In the genomic region with DNA sequence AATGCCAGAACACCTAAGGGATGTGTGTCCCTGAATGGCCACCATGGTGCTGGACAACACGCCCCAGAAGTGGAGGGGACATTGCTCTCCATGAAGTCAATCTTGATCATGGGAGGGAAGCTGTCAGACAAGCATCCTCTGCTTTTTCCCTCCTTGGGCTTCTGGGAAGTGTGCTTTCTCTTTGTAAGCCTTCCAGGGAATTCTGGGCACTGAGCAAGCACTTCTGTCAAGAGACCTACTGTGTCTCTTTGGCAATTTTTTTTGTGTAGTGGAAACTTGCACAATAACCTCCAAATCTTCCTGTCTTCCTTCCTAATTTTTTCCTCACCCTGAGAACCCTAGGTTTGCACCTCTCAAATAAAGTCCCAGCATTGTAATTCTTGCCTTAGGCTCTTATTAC, we compare ENCODE assay signal across 19 cellular contexts.
DNase-seq lines count a peak whose midpoint lies in the region; ATAC-seq and TF ChIP-seq lines count a peak whose summit lies in the region.
"Had no signal": no experiment of that assay in that cellular context is flagged by ENCODE, and none has a peak within 500 bp of the region (broad histone marks: within the 10 kb centered on the region; RNA-seq: fewer than 3 reads in every experiment).

No MANE protein-coding gene starts in this region.

- H3K9me3 ChIP-seq in breast epithelium: no peaks in the 10 kb centered on the region
- no peaks in the 10 kb centered on the region for H3K9me3 ChIP-seq in left lung
- H3K9me3 ChIP-seq in subcutaneous abdominal adipose tissue (ENCODE audit: control insufficient read depth in 5 of 5, low read length in 5 of 5): no peaks in the 10 kb centered on the region
- no peaks in the 10 kb centered on the region for H3K9me3 ChIP-seq in tibial nerve
- H3K9me3 ChIP-seq: BE2C had no signal

- H3K27me3 ChIP-seq in breast epithelium (peaks cover 0 to 2% of the 10 kb centered on the region in 2 donors), left lung (peaks cover 0 to 8% of the 10 kb centered on the region in 2 donors), subcutaneous abdominal adipose tissue (ENCODE audit: control insufficient read depth in 5 of 5, insufficient read depth in 4 of 5, low read length in 5 of 5) (peaks cover 0 to 6% (median 3%) of the 10 kb centered on the region in 5 donors), tibial nerve (no peaks in the 10 kb centered on the region)
- H3K27me3 ChIP-seq: BE2C had no signal

- H3K4me3 ChIP-seq in breast epithelium: no peak overlapping the region
- H3K4me3 ChIP-seq in left lung: no peak overlapping the region
- H3K4me3 ChIP-seq in subcutaneous abdominal adipose tissue (ENCODE audit: low read depth in 1 of 5, low read length in 5 of 5): no peak overlapping the region
- H3K4me3 ChIP-seq in tibial nerve: no peak overlapping the region

- no peaks in the 10 kb centered on the region for H3K36me3 ChIP-seq in breast epithelium
- H3K36me3 ChIP-seq in left lung: no peaks in the 10 kb centered on the region
- H3K36me3 ChIP-seq in subcutaneous abdominal adipose tissue (ENCODE audit: control insufficient read depth in 5 of 5, insufficient read depth in 5 of 5, low read length in 5 of 5): no peaks in the 10 kb centered on the region
- H3K36me3 ChIP-seq in tibial nerve: no peaks in the 10 kb centered on the region
- H3K36me3 ChIP-seq: BE2C had no signal

- H3K4me1 ChIP-seq in breast epithelium: no peaks in the 10 kb centered on the region
- peaks cover 0 to 3% of the 10 kb centered on the region in 2 donors for H3K4me1 ChIP-seq in left lung
- H3K4me1 ChIP-seq in subcutaneous abdominal adipose tissue (ENCODE audit: control insufficient read depth in 5 of 5, insufficient read depth in 5 of 5, low read length in 5 of 5): peaks cover 20 to 41% (median 36%) of the 10 kb centered on the region in 5 donors
- H3K4me1 ChIP-seq in tibial nerve: peaks cover 0 to 15% (median 0%) of the 10 kb centered on the region in 4 donors

- H3K27ac ChIP-seq in breast epithelium: peak overlapping the region; percentile 68 to 87
- H3K27ac ChIP-seq in left lung: peak overlapping the region; percentile 18 to 79
- peak overlapping the region; percentile 99 for H3K27ac ChIP-seq in subcutaneous abdominal adipose tissue (ENCODE audit: low read depth, low read length)
- peak overlapping the region in 2 of 4 donors; percentile 18 to 52 for H3K27ac ChIP-seq in tibial nerve

- TF ChIP-seq CTCF in breast epithelium (IDR thresholded peaks at IDR 0.05): no peak
- no peak for TF ChIP-seq CTCF in left lung (IDR thresholded peaks at IDR 0.05)
- TF ChIP-seq CTCF in tibial nerve (IDR thresholded peaks at IDR 0.05): no peak

- peak in 1 of 2 donors; percentile 35 for TF ChIP-seq EP300 in tibial nerve (IDR thresholded peaks at IDR 0.05)

- ATAC-seq in left lung: peak; percentile 24
- no peak for ATAC-seq in GM21825 (IDR thresholded peaks at IDR 0.05; ENCODE audit: unreplicated experiment)

- TF ChIP-seq POLR2A in breast epithelium (IDR thresholded peaks at IDR 0.05) (no peak), tibial nerve (IDR thresholded peaks at IDR 0.05) (no peak)

- peak overlapping the region in 3 of 5 donors; percentile 54 to 90 (median 60) for H3K9ac ChIP-seq in subcutaneous abdominal adipose tissue (ENCODE audit: low read length in 5 of 5)

- 93 to 100% methylated on average over 1 of the region's 1 CpG for WGBS in tibial nerve, 2 donors

- intact Hi-C loops in breast epithelium (cut with DNase I; ENCODE audit: low total_unique reads) (no loop called here), left lung (cut with DNase I) (no loop called here)

- DNase-seq in EH (ENCODE audit: low read depth) (peak; percentile 59), breast epithelium (ENCODE audit: low spot score in 2 of 2) (no peak), left lung (no peak), NOMO-1 treated with DMSO at 0.1 percent for 48 hours (lab: John Stamatoyannopoulos, UW; ENCODE audit: unreplicated experiment) (no peak), NCI-H226 (no peak), tibial nerve (ENCODE audit: low spot score in 2 of 2) (no peak)
- DNase-seq: ACHN; BE2C; CD4-positive, alpha-beta memory T cell; DMS79 treated with DMSO at 0.1 percent for 48 hours; GF-D8; GOT3; NCI-H1105 treated with DMSO at 0.1 percent for 48 hours; NCI-H187 treated with DMSO at 0.1 percent for 48 hours; NCI-H2171; NCI-H510A; RPMI8226 had no signal
